ENCODE assay signal across 7 cellular contexts in genomic region chr9:68704804-68705635, GRCh38. TPM values are rescaled to one million over a fixed set of nuclear protein-coding genes. Genes with fewer than 3 reads are reported as not detected.
DNase-seq lines count a peak whose midpoint lies in the region; ATAC-seq and TF ChIP-seq lines count a peak whose summit lies in the region.

A gene with protein sequence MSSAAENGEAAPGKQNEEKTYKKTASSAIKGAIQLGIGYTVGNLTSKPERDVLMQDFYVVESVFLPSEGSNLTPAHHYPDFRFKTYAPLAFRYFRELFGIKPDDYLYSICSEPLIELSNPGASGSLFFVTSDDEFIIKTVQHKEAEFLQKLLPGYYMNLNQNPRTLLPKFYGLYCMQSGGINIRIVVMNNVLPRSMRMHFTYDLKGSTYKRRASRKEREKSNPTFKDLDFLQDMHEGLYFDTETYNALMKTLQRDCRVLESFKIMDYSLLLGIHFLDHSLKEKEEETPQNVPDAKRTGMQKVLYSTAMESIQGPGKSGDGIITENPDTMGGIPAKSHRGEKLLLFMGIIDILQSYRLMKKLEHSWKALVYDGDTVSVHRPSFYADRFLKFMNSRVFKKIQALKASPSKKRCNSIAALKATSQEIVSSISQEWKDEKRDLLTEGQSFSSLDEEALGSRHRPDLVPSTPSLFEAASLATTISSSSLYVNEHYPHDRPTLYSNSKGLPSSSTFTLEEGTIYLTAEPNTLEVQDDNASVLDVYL (plus strand): TSS chr9:68705240. CDS start chr9:68822615, 117,375 bp downstream.

- H3K4me3 ChIP-seq in GM12875 (ENCODE audit: low read depth, low read length) = peak within 1 kb of the TSS; percentile 91

- no peak within 1 kb of the TSS for H3K27ac Mint-ChIP-seq in chondrocyte (ENCODE audit: unreplicated experiment)

- H3K36me3 Mint-ChIP-seq in chondrocyte (ENCODE audit: low read depth) = no peaks in the 10 kb centered on the region

- ATAC-seq in GM21825 (IDR thresholded peaks at IDR 0.05; ENCODE audit: unreplicated experiment) = peak; percentile 68

- DNase-seq in Kasumi-1 (lab: John Stamatoyannopoulos, UW) (peak; percentile 65 to 72), SKM-1 treated with dmso at 0.1 percent for 144 hours (lab: John Stamatoyannopoulos, UW; ENCODE audit: unreplicated experiment) (peak; percentile 51), chondrocyte (ENCODE audit: low spot score) (peak; percentile 86), left kidney (ENCODE audit: low read depth, low spot score) (peak; percentile 94)
- DNase-seq in stimulated activated CD4-positive, alpha-beta T cell treated with anti-CD3 and anti-CD28 coated beads, Interleukin-1b, Interleukin-23, amount 100 ng/mL, for 4 hours (ENCODE audit: low read depth in 2 of 2) = peak; percentile 3 to 21

- TF ChIP-seq CTCF in GM12875 (IDR thresholded peaks at IDR 0.05; ENCODE audit: borderline replicate concordance, insufficient read depth, low read depth, low read length) = 0 out of 2 replicates have a peak, but pooled peaks have one; percentile 1
- peak; percentile 27 for TF ChIP-seq CTCF in chondrocyte (IDR thresholded peaks at IDR 0.05)

- H3K4me3 Mint-ChIP-seq in chondrocyte (ENCODE audit: unreplicated experiment) = peak within 1 kb of the TSS; percentile 77

- H3K27me3 Mint-ChIP-seq in chondrocyte (ENCODE audit: low read depth) = peaks cover 73% of the 10 kb centered on the region

- peaks cover 9% of the 10 kb centered on the region for H3K4me1 Mint-ChIP-seq in chondrocyte (ENCODE audit: low read depth)

- H3K9me3 Mint-ChIP-seq in chondrocyte (ENCODE audit: low read depth) = peaks cover 2% of the 10 kb centered on the region

RNA-seq across cellular contexts. Expression of the gene that starts here (rescaled TPM):
- not detected in 3 replicates for total RNA-seq in chondrocyte

Comparison
In these comparisons a context has a peak if more than half of its experiments do, and no peak if none do; other contexts are left out.
1. Peak in every context shown above with its lines: DNase-seq, ATAC-seq and H3K4me3 ChIP-seq.
2. Peak in DNase-seq in chondrocyte; RNA of the gene not detected or under 1 TPM.
3. DNase-seq: peak in every context shown above with its lines; median percentile 94 in left kidney; 86 in chondrocyte; 68 in Kasumi-1; 51 in SKM-1 treated with dmso at 0.1 percent for 144 hours; 12 in stimulated activated CD4-positive, alpha-beta T cell treated with anti-CD3 and anti-CD28 coated beads, Interleukin-1b, Interleukin-23, amount 100 ng/mL, for 4 hours.